ENCODE assay signal across 26 cellular contexts in genomic region chr10:58820386-58820785, GRCh38.
DNase-seq lines count a peak whose midpoint lies in the region; ATAC-seq, FAIRE-seq and TF ChIP-seq lines count a peak whose summit lies in the region.
"Had no signal": no experiment of that assay in that cellular context is flagged by ENCODE, and none has a peak within 500 bp of the region (broad histone marks: within the 10 kb centered on the region; RNA-seq: fewer than 3 reads in every experiment).

No MANE protein-coding gene starts in this region.

- TF ChIP-seq CTCF in astrocyte (IDR thresholded peaks at IDR 0.05; ENCODE audit: insufficient read depth, low read depth, low read length) (no peak), keratinocyte (optimal IDR thresholded peaks at IDR 0.05 in 1 of 3, IDR thresholded peaks at IDR 0.05 in 1 of 3, conservative IDR thresholded peaks at IDR 0.05 in 1 of 3; ENCODE audit: extremely low read depth in 1 of 3, insufficient read depth in 2 of 3, low read length in 3 of 3) (no peak)

- dilution Hi-C loops in keratinocyte (cut with MboI; ENCODE audit: extremely low pct_ligation_motif_present, low sequenced_read_pairs) = no loop called here

- FAIRE-seq in astrocyte (lab: Jason Lieb, UNC) (no peak), keratinocyte (lab: Jason Lieb, UNC) (no peak)
- FAIRE-seq: bronchial epithelial cell, GM12891 had no signal

- H4K20me1 ChIP-seq in astrocyte (ENCODE audit: insufficient read depth, low read length) (no peaks in the 10 kb centered on the region), keratinocyte (ENCODE audit: control insufficient read depth, extremely low read depth, insufficient read depth, low read length) (no peaks in the 10 kb centered on the region)

- H3K27me3 Mint-ChIP-seq in stimulated activated naive CD8-positive, alpha-beta T cell treated with anti-CD3 and anti-CD28 coated beads, Interleukin-15, amount 100 ng/mL, for 72 hours = no peaks in the 10 kb centered on the region
- H3K27me3 Mint-ChIP-seq in astrocyte (ENCODE audit: low read depth, unreplicated experiment) (no peaks in the 10 kb centered on the region), T-helper 17 cell (peaks cover 25% of the 10 kb centered on the region)
- H3K27me3 Mint-ChIP-seq: activated B cell treated with CpG ODN at 0.5 μM for 24 hours; activated CD4-positive, alpha-beta memory T cell treated with anti-CD3 and anti-CD28 coated beads, Interleukin-2, amount 10 ng/mL, durations not matched to agents 7 days and 5 days; type B pancreatic cell had no signal

- H3K36me3 ChIP-seq in astrocyte (ENCODE audit: insufficient read depth, low read length) = peaks cover 4% of the 10 kb centered on the region
- H3K36me3 ChIP-seq in keratinocyte (ENCODE audit: control insufficient read depth in 2 of 2, extremely low read depth in 1 of 2, insufficient read depth in 2 of 2, low read length in 2 of 2) = no peaks in the 10 kb centered on the region
- H3K36me3 ChIP-seq: neutrophil had no signal

- DNase-seq in stimulated activated naive CD8-positive, alpha-beta T cell treated with anti-CD3 and anti-CD28 coated beads, Interleukin-15, amount 100 ng/mL, for 72 hours = no peak
- no peak for DNase-seq in stimulated activated naive CD8-positive, alpha-beta T cell treated with anti-CD3 and anti-CD28 coated beads, Interleukin-15, Interleukin-2, amounts not matched to agents 100 U/mL and 50 U/mL, for 24 hours
- DNase-seq in astrocyte (ENCODE audit: low read depth) (no peak), keratinocyte (ENCODE audit: low read depth, low spot score) (no peak), T-helper 17 cell (no peak), HuH-7.5 (ENCODE audit: low spot score) (no peak), AG20443 (ENCODE audit: low spot score) (no peak)
- DNase-seq: 8988T; activated B cell treated with CpG ODN at 0.5 μM for 24 hours; activated CD4-positive, alpha-beta memory T cell treated with anti-CD3 and anti-CD28 coated beads, Interleukin-2, amount 10 ng/mL, durations not matched to agents 7 days and 5 days; activated gamma-delta T cell; cortex of kidney; DMS79 treated with DMSO at 0.1 percent for 48 hours; endodermal cell; glutamatergic neuron; KBM-7; left ventricle myocardium superior; NCI-H187; T1000 had no signal

- no peak overlapping the region for H3K4me3 Mint-ChIP-seq in stimulated activated naive CD8-positive, alpha-beta T cell treated with anti-CD3 and anti-CD28 coated beads, Interleukin-15, amount 100 ng/mL, for 72 hours
- H3K4me3 Mint-ChIP-seq in astrocyte (ENCODE audit: unreplicated experiment) = no peak overlapping the region
- no peak overlapping the region for H3K4me3 Mint-ChIP-seq in T-helper 17 cell
- H3K4me3 Mint-ChIP-seq: activated B cell treated with CpG ODN at 0.5 μM for 24 hours; activated CD4-positive, alpha-beta memory T cell treated with anti-CD3 and anti-CD28 coated beads, Interleukin-2, amount 10 ng/mL, durations not matched to agents 7 days and 5 days; endodermal cell; GM23338; type B pancreatic cell had no signal

- H3K4me3 ChIP-seq in astrocyte (ENCODE audit: insufficient read depth, low read depth, low read length) (no peak overlapping the region), keratinocyte (ENCODE audit: control insufficient read depth in 2 of 3, extremely low read depth in 1 of 3, insufficient read depth in 2 of 3, low read depth in 1 of 3, low read length in 3 of 3) (peak overlapping the region in 2 of 3 experiments; percentile 15 to 36)
- H3K4me3 ChIP-seq: GM23338 had no signal

- H3K9me3 ChIP-seq in astrocyte (ENCODE audit: insufficient read depth, low read depth, low read length) = no peaks in the 10 kb centered on the region
- no peaks in the 10 kb centered on the region for H3K9me3 ChIP-seq in keratinocyte (ENCODE audit: control insufficient read depth, low read depth, low read length)
- no peaks in the 10 kb centered on the region for H3K9me3 ChIP-seq in T-helper 17 cell (ENCODE audit: control insufficient read depth, low read length, poor library complexity, severe bottlenecking)
- H3K9me3 ChIP-seq: neutrophil had no signal

- peak overlapping the region; percentile 29 for H3K27ac ChIP-seq in astrocyte (ENCODE audit: low read depth, low read length)
- peak overlapping the region; percentile 13 for H3K27ac ChIP-seq in keratinocyte (ENCODE audit: control insufficient read depth, insufficient read depth, low read length)
- H3K27ac ChIP-seq: neutrophil, RWPE1 had no signal

- H3K9ac ChIP-seq in astrocyte (ENCODE audit: low read length) = no peak overlapping the region
- no peak overlapping the region for H3K9ac ChIP-seq in keratinocyte (ENCODE audit: control insufficient read depth, extremely low read depth, insufficient read depth, low read length)

- no peaks in the 10 kb centered on the region for H3K27me3 ChIP-seq in astrocyte (ENCODE audit: insufficient read depth, low read length)
- no peaks in the 10 kb centered on the region for H3K27me3 ChIP-seq in keratinocyte (ENCODE audit: control insufficient read depth, extremely low read depth, insufficient read depth, low read length)
- H3K27me3 ChIP-seq: neutrophil had no signal

- no peaks in the 10 kb centered on the region for H3K4me1 Mint-ChIP-seq in stimulated activated naive CD8-positive, alpha-beta T cell treated with anti-CD3 and anti-CD28 coated beads, Interleukin-15, amount 100 ng/mL, for 72 hours
- H3K4me1 Mint-ChIP-seq in astrocyte (ENCODE audit: low read depth, unreplicated experiment) = peaks cover 21% of the 10 kb centered on the region
- H3K4me1 Mint-ChIP-seq in T-helper 17 cell = peaks cover 2% of the 10 kb centered on the region
- H3K4me1 Mint-ChIP-seq: activated B cell treated with CpG ODN at 0.5 μM for 24 hours; activated CD4-positive, alpha-beta memory T cell treated with anti-CD3 and anti-CD28 coated beads, Interleukin-2, amount 10 ng/mL, durations not matched to agents 7 days and 5 days; endodermal cell had no signal

- H3K4me2 ChIP-seq in astrocyte (ENCODE audit: low read length) (peak overlapping the region; percentile 26), keratinocyte (ENCODE audit: control insufficient read depth, extremely low read depth, insufficient read depth, low read depth, low read length) (peak overlapping the region; percentile 69)
- H3K4me2 ChIP-seq: GM23338 had no signal

- no peak overlapping the region for H2AFZ ChIP-seq in astrocyte (ENCODE audit: low read depth, low read length)
- H2AFZ ChIP-seq in keratinocyte (ENCODE audit: control insufficient read depth, low read length) = no peak overlapping the region
- H2AFZ ChIP-seq: GM23338 had no signal

- H3K79me2 ChIP-seq in astrocyte (ENCODE audit: insufficient read depth, low read length) (no peaks in the 10 kb centered on the region), keratinocyte (ENCODE audit: control insufficient read depth, insufficient read depth, low read length) (no peaks in the 10 kb centered on the region)

- ATAC-seq in stimulated activated naive CD8-positive, alpha-beta T cell treated with anti-CD3 and anti-CD28 coated beads, Interleukin-15, amount 100 ng/mL, for 72 hours = peak; percentile 68
- ATAC-seq in stimulated activated naive CD8-positive, alpha-beta T cell treated with anti-CD3 and anti-CD28 coated beads, Interleukin-15, Interleukin-2, amounts not matched to agents 100 U/mL and 50 U/mL, for 24 hours = no peak
- ATAC-seq in T-helper 17 cell (no peak), GM19455 (IDR thresholded peaks at IDR 0.05; ENCODE audit: unreplicated experiment) (no peak)
- ATAC-seq: GM23338 had no signal

- no peaks in the 10 kb centered on the region for H3K9me3 Mint-ChIP-seq in stimulated activated naive CD8-positive, alpha-beta T cell treated with anti-CD3 and anti-CD28 coated beads, Interleukin-15, amount 100 ng/mL, for 72 hours
- no peaks in the 10 kb centered on the region for H3K9me3 Mint-ChIP-seq in astrocyte (ENCODE audit: unreplicated experiment)
- H3K9me3 Mint-ChIP-seq: activated B cell treated with CpG ODN at 0.5 μM for 24 hours; activated CD4-positive, alpha-beta memory T cell treated with anti-CD3 and anti-CD28 coated beads, Interleukin-2, amount 10 ng/mL, durations not matched to agents 7 days and 5 days; endodermal cell; GM23338; type B pancreatic cell had no signal

- peaks cover 6% of the 10 kb centered on the region for H3K36me3 Mint-ChIP-seq in astrocyte (ENCODE audit: low read depth, unreplicated experiment)
- H3K36me3 Mint-ChIP-seq in T-helper 17 cell (ENCODE audit: low read depth) = no peaks in the 10 kb centered on the region

- no peak overlapping the region for H3K27ac Mint-ChIP-seq in stimulated activated naive CD8-positive, alpha-beta T cell treated with anti-CD3 and anti-CD28 coated beads, Interleukin-15, amount 100 ng/mL, for 72 hours
- peak overlapping the region; percentile 5 for H3K27ac Mint-ChIP-seq in astrocyte (ENCODE audit: unreplicated experiment)
- no peak overlapping the region for H3K27ac Mint-ChIP-seq in T-helper 17 cell
- H3K27ac Mint-ChIP-seq: activated B cell treated with CpG ODN at 0.5 μM for 24 hours; activated CD4-positive, alpha-beta memory T cell treated with anti-CD3 and anti-CD28 coated beads, Interleukin-2, amount 10 ng/mL, durations not matched to agents 7 days and 5 days; endodermal cell; GM23338; type B pancreatic cell had no signal

- H3K4me1 ChIP-seq in astrocyte (ENCODE audit: insufficient read depth, low read length) (peaks cover 17% of the 10 kb centered on the region), keratinocyte (ENCODE audit: control insufficient read depth, extremely low read depth, insufficient read depth, low read length) (peaks cover 20% of the 10 kb centered on the region)

- H3K9me1 ChIP-seq in keratinocyte (ENCODE audit: control insufficient read depth, extremely low read depth, insufficient read depth, low read length) = no peaks in the 10 kb centered on the region
